ENCODE assay signal across 17 cellular contexts in genomic region chr2:60094450-60094929, GRCh38.
DNase-seq lines count a peak whose midpoint lies in the region; ATAC-seq, FAIRE-seq and TF ChIP-seq lines count a peak whose summit lies in the region.
"Had no signal": no experiment of that assay in that cellular context is flagged by ENCODE, and none has a peak within 500 bp of the region (broad histone marks: within the 10 kb centered on the region; RNA-seq: fewer than 3 reads in every experiment).

No MANE protein-coding gene starts in this region.

- H3K9ac ChIP-seq in mesenchymal stem cell (ENCODE audit: low read length), result no peak overlapping the region

- intact Hi-C loops in right lobe of liver (cut with DNase I) (no loop called here), uterus (cut with DNase I; ENCODE audit: low total_unique reads) (no loop called here)

- FAIRE-seq in GM12891 (lab: Jason Lieb, UNC), result no peak

- H3K23ac ChIP-seq in mesenchymal stem cell (ENCODE audit: low read length in 2 of 2), result no peak overlapping the region

- no peak overlapping the region for H2BK120ac ChIP-seq in mesenchymal stem cell (ENCODE audit: low read depth, low read length)

- H3K4me2 ChIP-seq in mesenchymal stem cell (ENCODE audit: low read length, poor library complexity, severe bottlenecking), result no peak overlapping the region

- no peak overlapping the region for H2AFZ ChIP-seq in mesenchymal stem cell (ENCODE audit: low read depth, low read length)

- no peak overlapping the region for H4K91ac ChIP-seq in mesenchymal stem cell (ENCODE audit: low read length)

- peak; percentile 98 for DNase-seq in DMS53 (lab: John Stamatoyannopoulos, UW)
- peak; percentile 52 for DNase-seq in NCI-H146 (lab: John Stamatoyannopoulos, UW)
- DNase-seq in SHP77 (lab: John Stamatoyannopoulos, UW), result peak; percentile 93 to 96
- no peak for DNase-seq in right lobe of liver
- no peak for DNase-seq in GM12891 (ENCODE audit: insufficient read length, low spot score)
- no peak for DNase-seq in uterus
- DNase-seq in mesenchymal stem cell, result no peak
- DNase-seq in GM19238 (ENCODE audit: insufficient read length, low spot score), result no peak
- DNase-seq: activated CD8-positive, alpha-beta memory T cell treated with anti-CD3 and anti-CD28 coated beads for 24 hours; activated naive CD4-positive, alpha-beta T cell; brain microvascular endothelial cell; effector memory CD8-positive, alpha-beta T cell; EL; foreskin melanocyte; islet precursor cell; NCI-H82; stimulated activated naive CD4-positive, alpha-beta T cell treated with Interleukin-2 at 50 U/mL for 16 hours had no signal

- peak in 3 of 4 donors; percentile 17 to 87 (median 29) for ATAC-seq in right lobe of liver
- ATAC-seq: effector memory CD8-positive, alpha-beta T cell had no signal

- H3K27ac ChIP-seq in right lobe of liver (no peak overlapping the region), uterus (no peak overlapping the region), mesenchymal stem cell (ENCODE audit: low read length, poor library complexity, severe bottlenecking) (no peak overlapping the region)
- H3K27ac ChIP-seq: brain microvascular endothelial cell had no signal

- TF ChIP-seq CTCF in right lobe of liver (IDR thresholded peaks at IDR 0.05) (no peak), uterus (IDR thresholded peaks at IDR 0.05) (no peak)

- H3K18ac ChIP-seq in mesenchymal stem cell (ENCODE audit: low read depth in 1 of 2, low read length in 2 of 2), result no peak overlapping the region

- TF ChIP-seq POLR2A in right lobe of liver (IDR thresholded peaks at IDR 0.05), result no peak
- no peak for TF ChIP-seq POLR2A in GM12891 (IDR thresholded peaks at IDR 0.05; ENCODE audit: low read depth, low read length)
- no peak for TF ChIP-seq POLR2A in uterus (IDR thresholded peaks at IDR 0.05)

- no peaks in the 10 kb centered on the region for H3K79me1 ChIP-seq in mesenchymal stem cell (replicated peaks; ENCODE audit: low read length, poor library complexity, severe bottlenecking)

- H3K27me3 ChIP-seq in right lobe of liver, result no peaks in the 10 kb centered on the region
- no peaks in the 10 kb centered on the region for H3K27me3 ChIP-seq in uterus
- H3K27me3 ChIP-seq in mesenchymal stem cell (ENCODE audit: control insufficient read depth in 1 of 2, insufficient read depth in 1 of 2, low read length in 2 of 2), result no peaks in the 10 kb centered on the region
- H3K27me3 ChIP-seq: brain microvascular endothelial cell had no signal

- H2AK5ac ChIP-seq in mesenchymal stem cell (ENCODE audit: low read length, severe bottlenecking), result no peak overlapping the region

- H4K8ac ChIP-seq in mesenchymal stem cell (ENCODE audit: low read length), result no peak overlapping the region

- H3K9me3 ChIP-seq in right lobe of liver, result no peaks in the 10 kb centered on the region
- no peaks in the 10 kb centered on the region for H3K9me3 ChIP-seq in uterus
- no peaks in the 10 kb centered on the region for H3K9me3 ChIP-seq in mesenchymal stem cell (ENCODE audit: control insufficient read depth, low read length)

- no peak overlapping the region for H2BK15ac ChIP-seq in mesenchymal stem cell (ENCODE audit: low read depth, poor library complexity, severe bottlenecking)

- H3K4me1 ChIP-seq in right lobe of liver (peaks cover 0 to 3% (median 0%) of the 10 kb centered on the region in 4 donors), uterus (no peaks in the 10 kb centered on the region), mesenchymal stem cell (ENCODE audit: control insufficient read depth, insufficient read depth, low read depth, low read length) (no peaks in the 10 kb centered on the region)

- H2BK5ac ChIP-seq in mesenchymal stem cell (ENCODE audit: low read depth, low read length, poor library complexity, severe bottlenecking), result no peak overlapping the region

- WGBS in right lobe of liver (ENCODE audit: insufficient coverage, low coverage, low lambda C conversion rate, missing lambda C conversion rate), result 46% methylated on average over 3 of the region's 3 CpGs
- 67% methylated on average over 3 of the region's 3 CpGs for WGBS in mesenchymal stem cell

- H3K14ac ChIP-seq in mesenchymal stem cell (ENCODE audit: low read length in 2 of 2), result no peak overlapping the region

- H3K4me3 ChIP-seq in right lobe of liver, result no peak overlapping the region
- H3K4me3 ChIP-seq in uterus, result no peak overlapping the region
- no peak overlapping the region for H3K4me3 ChIP-seq in mesenchymal stem cell (ENCODE audit: insufficient read depth in 1 of 2, low read depth in 1 of 2, low read length in 2 of 2)

- H3K36me3 ChIP-seq in right lobe of liver (no peaks in the 10 kb centered on the region), uterus (no peaks in the 10 kb centered on the region), mesenchymal stem cell (ENCODE audit: control insufficient read depth in 1 of 2, insufficient read depth in 2 of 2, low read depth in 1 of 2, low read length in 2 of 2) (no peaks in the 10 kb centered on the region)
- H3K36me3 ChIP-seq: brain microvascular endothelial cell had no signal

- H3K4ac ChIP-seq in mesenchymal stem cell (ENCODE audit: low read depth in 1 of 2, low read length in 2 of 2), result no peak overlapping the region

- H2BK12ac ChIP-seq in mesenchymal stem cell (ENCODE audit: low read length in 2 of 2), result no peak overlapping the region

TF ChIP-seq in GM12891, 5 proteins besides CTCF, POLR2A, EP300 and RAD21:
- TF ChIP-seq POLR2AphosphoS5 (IDR thresholded peaks at IDR 0.05; ENCODE audit: low read depth, low read length), result no peak
- TF ChIP-seq TAF1 (IDR thresholded peaks at IDR 0.05; ENCODE audit: low read depth, low read length), result no peak
- no peak for TF ChIP-seq PAX5 (IDR thresholded peaks at IDR 0.05; ENCODE audit: insufficient read depth, low read length, severe bottlenecking)
- no peak for TF ChIP-seq SPI1 (IDR thresholded peaks at IDR 0.05; ENCODE audit: low read depth, low read length)
- TF ChIP-seq POU2F2 (IDR thresholded peaks at IDR 0.05; ENCODE audit: low read depth, low read length), result no peak

Comparison
In these comparisons a context has a peak if more than half of its experiments do, and no peak if none do; other contexts are left out.
1. DNase-seq: peak in DMS53 (single experiment), NCI-H146 (single experiment) and SHP77 (2 of 2); none in right lobe of liver (0 of 3), GM12891 (single experiment), uterus (0 of 2), mesenchymal stem cell (single experiment) and GM19238 (single experiment).